13 cellular contexts compared by ENCODE assay signal in the genomic region with DNA sequence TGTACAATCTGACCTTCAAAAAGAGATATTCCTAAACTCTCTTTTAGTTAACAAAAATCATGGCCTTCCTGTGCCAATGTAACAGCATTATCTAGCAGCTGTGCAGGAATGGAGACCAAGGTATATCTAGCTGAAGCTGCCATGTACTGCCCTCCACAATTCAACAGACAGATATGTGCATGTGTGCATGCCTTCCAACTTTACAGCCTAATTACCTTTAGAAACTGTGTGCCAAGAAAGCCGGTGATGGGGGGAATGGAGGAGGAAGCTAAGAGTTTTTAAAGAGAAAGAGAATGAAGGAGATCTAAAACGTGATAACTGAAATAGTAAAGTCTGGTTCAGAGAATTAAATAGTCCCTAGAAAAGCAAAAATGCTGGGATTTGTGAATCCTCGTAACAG.
"Had no signal": no experiment of that assay in that cellular context is flagged by ENCODE, and none has a peak within 500 bp of the region (broad histone marks: within the 10 kb centered on the region; RNA-seq: fewer than 3 reads in every experiment).

No MANE protein-coding gene starts in this region.

- H2AFZ ChIP-seq: neural progenitor cell had no signal

- H3K27ac ChIP-seq: foreskin keratinocyte, neural progenitor cell had no signal

- H3K4me1 Mint-ChIP-seq: activated CD4-positive, alpha-beta T cell treated with anti-CD3 and anti-CD28 coated beads for 36 hours; activated naive CD4-positive, alpha-beta T cell treated with anti-CD3 and anti-CD28 coated beads, Interleukin-2, amount 10 ng/mL, durations not matched to agents 7 days and 5 days; neural progenitor cell had no signal

- H3K4me3 Mint-ChIP-seq: activated CD4-positive, alpha-beta T cell treated with anti-CD3 and anti-CD28 coated beads for 36 hours; activated CD8-positive, alpha-beta T cell treated with anti-CD3 and anti-CD28 coated beads for 36 hours; activated naive CD4-positive, alpha-beta T cell treated with anti-CD3 and anti-CD28 coated beads, Interleukin-2, amount 10 ng/mL, durations not matched to agents 7 days and 5 days; activated T-helper 17 cell treated with anti-CD3 and anti-CD28 coated beads, Interleukin-2, amount 50 U/mL, for 72 hours; neural progenitor cell; type B pancreatic cell had no signal

- H3K4me3 ChIP-seq: adrenal gland, heart left ventricle, neural progenitor cell had no signal

- H3K9me3 Mint-ChIP-seq: activated CD8-positive, alpha-beta T cell treated with anti-CD3 and anti-CD28 coated beads for 36 hours; activated naive CD4-positive, alpha-beta T cell treated with anti-CD3 and anti-CD28 coated beads, Interleukin-2, amount 10 ng/mL, durations not matched to agents 7 days and 5 days; activated T-helper 17 cell treated with anti-CD3 and anti-CD28 coated beads, Interleukin-2, amount 50 U/mL, for 72 hours; neural progenitor cell; type B pancreatic cell had no signal

- H3K9ac ChIP-seq: neural progenitor cell had no signal

- H3K27me3 Mint-ChIP-seq: activated CD4-positive, alpha-beta T cell treated with anti-CD3 and anti-CD28 coated beads for 36 hours; activated CD8-positive, alpha-beta T cell treated with anti-CD3 and anti-CD28 coated beads for 36 hours; activated naive CD4-positive, alpha-beta T cell treated with anti-CD3 and anti-CD28 coated beads, Interleukin-2, amount 10 ng/mL, durations not matched to agents 7 days and 5 days; activated T-helper 17 cell treated with anti-CD3 and anti-CD28 coated beads, Interleukin-2, amount 50 U/mL, for 72 hours; type B pancreatic cell had no signal

- H3K4me2 ChIP-seq: neural progenitor cell had no signal

- H3K27me3 ChIP-seq: adrenal gland, foreskin keratinocyte, heart left ventricle, neural progenitor cell had no signal

- H3K27ac Mint-ChIP-seq: activated CD4-positive, alpha-beta T cell treated with anti-CD3 and anti-CD28 coated beads for 36 hours; activated CD8-positive, alpha-beta T cell treated with anti-CD3 and anti-CD28 coated beads for 36 hours; activated naive CD4-positive, alpha-beta T cell treated with anti-CD3 and anti-CD28 coated beads, Interleukin-2, amount 10 ng/mL, durations not matched to agents 7 days and 5 days; activated T-helper 17 cell treated with anti-CD3 and anti-CD28 coated beads, Interleukin-2, amount 50 U/mL, for 72 hours; neural progenitor cell; type B pancreatic cell had no signal

- H3K4me1 ChIP-seq: foreskin keratinocyte, heart left ventricle had no signal

- ATAC-seq: activated CD4-positive, alpha-beta T cell treated with anti-CD3 and anti-CD28 coated beads for 36 hours; activated CD8-positive, alpha-beta T cell treated with anti-CD3 and anti-CD28 coated beads for 36 hours; activated T-helper 17 cell treated with anti-CD3 and anti-CD28 coated beads, Interleukin-2, amount 50 U/mL, for 72 hours; heart left ventricle had no signal

- DNase-seq: activated CD4-positive, alpha-beta T cell treated with anti-CD3 and anti-CD28 coated beads for 36 hours; activated CD8-positive, alpha-beta memory T cell treated with anti-CD3 and anti-CD28 coated beads, Interleukin-2, amount 50 U/mL, for 48 hours; activated CD8-positive, alpha-beta T cell treated with anti-CD3 and anti-CD28 coated beads for 36 hours; activated naive CD4-positive, alpha-beta T cell treated with anti-CD3 and anti-CD28 coated beads, Interleukin-2, amount 10 ng/mL, durations not matched to agents 7 days and 5 days; cerebellar nuclear complex; heart left ventricle; mesenchymal stem cell; posterior cingulate gyrus had no signal

- H3K9me3 ChIP-seq: adrenal gland, heart left ventricle had no signal
